ENCODE assay signal across 1 cellular context in the genomic region with DNA sequence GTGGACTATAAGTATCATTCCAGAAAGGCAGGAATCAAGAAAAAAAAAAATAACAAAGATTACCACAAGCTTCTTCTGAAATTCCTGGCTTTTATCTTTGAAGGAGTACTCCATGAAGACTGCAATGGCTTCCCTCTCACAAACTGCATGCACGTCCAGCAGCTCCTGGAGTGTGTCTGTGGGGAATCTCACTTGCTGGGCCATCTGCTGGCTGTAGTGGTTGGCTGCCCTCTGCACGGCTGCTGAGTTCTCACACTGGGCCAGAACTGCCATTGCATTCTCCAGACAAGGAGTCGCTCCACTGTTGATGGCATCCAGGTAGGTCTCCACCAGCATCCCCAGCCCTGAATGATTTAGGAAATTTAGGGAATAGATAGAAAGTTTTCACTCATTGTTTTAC.
TF ChIP-seq lines count a peak whose summit lies in the region.

No MANE protein-coding gene starts in this region.

TF ChIP-seq in SK-N-SH treated with all-trans-retinoic acid at 6 μM for 48 hours, 23 proteins besides CTCF, POLR2A, EP300 and RAD21 (continued from another document):
- TF ChIP-seq, protein P1, sequence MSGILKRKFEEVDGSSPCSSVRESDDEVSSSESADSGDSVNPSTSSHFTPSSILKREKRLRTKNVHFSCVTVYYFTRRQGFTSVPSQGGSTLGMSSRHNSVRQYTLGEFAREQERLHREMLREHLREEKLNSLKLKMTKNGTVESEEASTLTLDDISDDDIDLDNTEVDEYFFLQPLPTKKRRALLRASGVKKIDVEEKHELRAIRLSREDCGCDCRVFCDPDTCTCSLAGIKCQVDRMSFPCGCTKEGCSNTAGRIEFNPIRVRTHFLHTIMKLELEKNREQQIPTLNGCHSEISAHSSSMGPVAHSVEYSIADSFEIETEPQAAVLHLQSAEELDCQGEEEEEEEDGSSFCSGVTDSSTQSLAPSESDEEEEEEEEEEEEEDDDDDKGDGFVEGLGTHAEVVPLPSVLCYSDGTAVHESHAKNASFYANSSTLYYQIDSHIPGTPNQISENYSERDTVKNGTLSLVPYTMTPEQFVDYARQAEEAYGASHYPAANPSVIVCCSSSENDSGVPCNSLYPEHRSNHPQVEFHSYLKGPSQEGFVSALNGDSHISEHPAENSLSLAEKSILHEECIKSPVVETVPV (CRISPR knock-in tag; IDR thresholded peaks at IDR 0.05) = no peak
- no peak for TF ChIP-seq ZC3H10 (CRISPR knock-in tag; IDR thresholded peaks at IDR 0.05)
- no peak for TF ChIP-seq ISL1 (CRISPR knock-in tag; IDR thresholded peaks at IDR 0.05)
- TF ChIP-seq TOX (CRISPR knock-in tag; IDR thresholded peaks at IDR 0.05; ENCODE audit: borderline replicate concordance) = no peak
